ENCODE assay signal across 18 cellular contexts in genomic region chr7:114622189-114622588, GRCh38.
DNase-seq lines count a peak whose midpoint lies in the region; ATAC-seq and TF ChIP-seq lines count a peak whose summit lies in the region.
"Had no signal": no experiment of that assay in that cellular context is flagged by ENCODE, and none has a peak within 500 bp of the region (broad histone marks: within the 10 kb centered on the region; RNA-seq: fewer than 3 reads in every experiment).

No MANE protein-coding gene starts in this region.

- TF ChIP-seq EP300 in neural cell (conservative IDR thresholded peaks at IDR 0.05; ENCODE audit: poor library complexity, severe bottlenecking): peak; percentile 88

- H3K27me3 ChIP-seq in neural cell (ENCODE audit: insufficient read depth, low read depth, low read length): no peaks in the 10 kb centered on the region

- no peaks in the 10 kb centered on the region for H3K9me3 ChIP-seq in neural cell (ENCODE audit: low read length)

- H3F3A ChIP-seq in neural cell (ENCODE audit: insufficient read depth, low read length, poor library complexity, severe bottlenecking): peaks cover 4% of the 10 kb centered on the region

- no peak overlapping the region for H3K4me3 ChIP-seq in neural cell (ENCODE audit: low read length)

- no peaks in the 10 kb centered on the region for H3K9me2 ChIP-seq in neural cell (ENCODE audit: insufficient read depth, low read length)

- no peak for TF ChIP-seq CTCF in neural cell (IDR thresholded peaks at IDR 0.05; ENCODE audit: poor library complexity, severe bottlenecking)
- TF ChIP-seq CTCF in GM10266 (IDR thresholded peaks at IDR 0.05; ENCODE audit: control insufficient read depth, insufficient read depth, low read depth, missing control alignments): no peak

- H4K20me1 ChIP-seq in neural cell (ENCODE audit: insufficient read depth): no peaks in the 10 kb centered on the region

- ATAC-seq in GM21528 (IDR thresholded peaks at IDR 0.05; ENCODE audit: low FRiP score, unreplicated experiment): no peak
- ATAC-seq: HepG2 had no signal

- H3K4me2 ChIP-seq in neural cell (ENCODE audit: low read length): peak overlapping the region; percentile 1

- TF ChIP-seq RAD21 in neural cell (conservative IDR thresholded peaks at IDR 0.05): peak; percentile 17

- H3K36me3 ChIP-seq in neural cell (ENCODE audit: insufficient read depth, low read length): no peaks in the 10 kb centered on the region

- H3K9ac ChIP-seq in neural cell (ENCODE audit: low read length): peak overlapping the region; percentile 7

- H3K79me2 ChIP-seq in neural cell (replicated peaks; ENCODE audit: insufficient read depth, low read length): no peaks in the 10 kb centered on the region

- no peak overlapping the region for H2AFZ ChIP-seq in neural cell (ENCODE audit: low read depth, low read length)

- peak; percentile 70 for DNase-seq in NCI-H1105 (lab: John Stamatoyannopoulos, UW)
- peak; percentile 65 for DNase-seq in NCI-H1436 treated with DMSO at 0.1 percent for 48 hours (lab: John Stamatoyannopoulos, UW)
- DNase-seq in NCI-H526 (lab: John Stamatoyannopoulos, UW): peak; percentile 45 to 51
- DNase-seq in AG08395 (ENCODE audit: low spot score): no peak
- no peak for DNase-seq in GM10266 (ENCODE audit: extremely low spot score)
- DNase-seq: Calu3; CD4-positive, alpha-beta T cell; GOT3; HFFc6; KG1; NCI-H2171; NCI-H446; NK-92 treated with Interleukin-12 subunit alpha and Interleukin-12 subunit beta, amount 100 ng/mL, for 24 hours; OCI-M1; SIG-M5 had no signal

- peak overlapping the region; percentile 76 for H3K27ac ChIP-seq in neural cell (ENCODE audit: low read length)

TF ChIP-seq in neural cell, 6 proteins besides CTCF, POLR2A, EP300 and RAD21:
- TF ChIP-seq SMC3 (conservative IDR thresholded peaks at IDR 0.05; ENCODE audit: poor library complexity) (no peak), MXI1 (conservative IDR thresholded peaks at IDR 0.05; ENCODE audit: poor library complexity, severe bottlenecking) (no peak), EZH2 (IDR thresholded peaks at IDR 0.05; ENCODE audit: borderline replicate concordance, insufficient read depth, low read length, poor library complexity, severe bottlenecking) (no peak), POLR2AphosphoS5 (IDR thresholded peaks at IDR 0.05) (peak; percentile 53), TAF1 (IDR thresholded peaks at IDR 0.05; ENCODE audit: low read depth) (no peak)
- TF ChIP-seq, protein P1, sequence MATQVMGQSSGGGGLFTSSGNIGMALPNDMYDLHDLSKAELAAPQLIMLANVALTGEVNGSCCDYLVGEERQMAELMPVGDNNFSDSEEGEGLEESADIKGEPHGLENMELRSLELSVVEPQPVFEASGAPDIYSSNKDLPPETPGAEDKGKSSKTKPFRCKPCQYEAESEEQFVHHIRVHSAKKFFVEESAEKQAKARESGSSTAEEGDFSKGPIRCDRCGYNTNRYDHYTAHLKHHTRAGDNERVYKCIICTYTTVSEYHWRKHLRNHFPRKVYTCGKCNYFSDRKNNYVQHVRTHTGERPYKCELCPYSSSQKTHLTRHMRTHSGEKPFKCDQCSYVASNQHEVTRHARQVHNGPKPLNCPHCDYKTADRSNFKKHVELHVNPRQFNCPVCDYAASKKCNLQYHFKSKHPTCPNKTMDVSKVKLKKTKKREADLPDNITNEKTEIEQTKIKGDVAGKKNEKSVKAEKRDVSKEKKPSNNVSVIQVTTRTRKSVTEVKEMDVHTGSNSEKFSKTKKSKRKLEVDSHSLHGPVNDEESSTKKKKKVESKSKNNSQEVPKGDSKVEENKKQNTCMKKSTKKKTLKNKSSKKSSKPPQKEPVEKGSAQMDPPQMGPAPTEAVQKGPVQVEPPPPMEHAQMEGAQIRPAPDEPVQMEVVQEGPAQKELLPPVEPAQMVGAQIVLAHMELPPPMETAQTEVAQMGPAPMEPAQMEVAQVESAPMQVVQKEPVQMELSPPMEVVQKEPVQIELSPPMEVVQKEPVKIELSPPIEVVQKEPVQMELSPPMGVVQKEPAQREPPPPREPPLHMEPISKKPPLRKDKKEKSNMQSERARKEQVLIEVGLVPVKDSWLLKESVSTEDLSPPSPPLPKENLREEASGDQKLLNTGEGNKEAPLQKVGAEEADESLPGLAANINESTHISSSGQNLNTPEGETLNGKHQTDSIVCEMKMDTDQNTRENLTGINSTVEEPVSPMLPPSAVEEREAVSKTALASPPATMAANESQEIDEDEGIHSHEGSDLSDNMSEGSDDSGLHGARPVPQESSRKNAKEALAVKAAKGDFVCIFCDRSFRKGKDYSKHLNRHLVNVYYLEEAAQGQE (IDR thresholded peaks at IDR 0.05; ENCODE audit: borderline replicate concordance): no peak

Comparison
In these comparisons a context has a peak if more than half of its experiments do, and no peak if none do; other contexts are left out.
1. DNase-seq: peak in NCI-H1105 (single experiment), NCI-H1436 treated with DMSO at 0.1 percent for 48 hours (single experiment) and NCI-H526 (2 of 2); none in AG08395 (single experiment) and GM10266 (single experiment).